In genomic region chr19:7257148-7258041, GRCh38 we compare ENCODE assay signal across 13 cellular contexts. TPM values are rescaled to one million over a fixed set of nuclear protein-coding genes. Genes with fewer than 3 reads are reported as not detected.
DNase-seq lines count a peak whose midpoint lies in the region; ATAC-seq and TF ChIP-seq lines count a peak whose summit lies in the region.
"Had no signal": no experiment of that assay in that cellular context is flagged by ENCODE, and none has a peak within 500 bp of the region (broad histone marks: within the 10 kb centered on the region; RNA-seq: fewer than 3 reads in every experiment).

No MANE protein-coding gene starts in this region.

- H3K9me3 ChIP-seq in left ventricle myocardium inferior (replicated peaks) (no peaks in the 10 kb centered on the region), T-helper 17 cell (ENCODE audit: control insufficient read depth, low read length, poor library complexity, severe bottlenecking) (no peaks in the 10 kb centered on the region)

- no peaks in the 10 kb centered on the region for H3K36me3 ChIP-seq in left ventricle myocardium inferior

- DNase-seq in H4 (ENCODE audit: low spot score) (peak; percentile 83), SW480 (ENCODE audit: low spot score) (peak; percentile 39), left ventricle myocardium inferior (no peak), renal cortical epithelial cell (ENCODE audit: low read depth) (peak; percentile 28), NCI-H2227 (lab: John Stamatoyannopoulos, UW; ENCODE audit: unreplicated experiment) (no peak), C1 segment of cervical spinal cord (lab: John Stamatoyannopoulos, UW) (no peak), DMS79 (lab: John Stamatoyannopoulos, UW) (no peak), T-helper 17 cell (no peak)
- DNase-seq: activated CD4-positive, alpha-beta T cell treated with anti-CD3 and anti-CD28 coated beads, Interleukin-2, amount 10 ng/mL, durations not matched to agents 24 days and 14 days; activated naive CD4-positive, alpha-beta T cell treated with anti-CD3 and anti-CD28 coated beads for 36 hours had no signal

- no peaks in the 10 kb centered on the region for H3K27me3 Mint-ChIP-seq in T-helper 17 cell
- H3K27me3 Mint-ChIP-seq: activated CD4-positive, alpha-beta T cell treated with anti-CD3 and anti-CD28 coated beads, Interleukin-2, amount 10 ng/mL, durations not matched to agents 24 days and 14 days had no signal

- no peaks in the 10 kb centered on the region for H3K36me3 Mint-ChIP-seq in T-helper 17 cell (ENCODE audit: low read depth)

- H3K4me3 ChIP-seq in left ventricle myocardium inferior, result no peak overlapping the region
- H3K4me3 ChIP-seq: GM23338, skin epidermis had no signal

- ATAC-seq in T-helper 17 cell, result no peak
- ATAC-seq: GM23338 had no signal

- H3K4me1 Mint-ChIP-seq in T-helper 17 cell, result no peaks in the 10 kb centered on the region
- H3K4me1 Mint-ChIP-seq: activated CD4-positive, alpha-beta T cell treated with anti-CD3 and anti-CD28 coated beads, Interleukin-2, amount 10 ng/mL, durations not matched to agents 24 days and 14 days had no signal

- peak overlapping the region; percentile 24 for H3K27ac ChIP-seq in left ventricle myocardium inferior (replicated peaks)
- H3K27ac ChIP-seq: skin epidermis had no signal

- intact Hi-C loops in left ventricle myocardium inferior (cut with micrococcal nuclease), result no loop called here

- no peak for TF ChIP-seq CTCF in left ventricle myocardium inferior (IDR thresholded peaks at IDR 0.05; ENCODE audit: borderline replicate concordance)

- H3K4me1 ChIP-seq in left ventricle myocardium inferior, result peaks cover 69% of the 10 kb centered on the region

- H3K27me3 ChIP-seq in left ventricle myocardium inferior (ENCODE audit: low read depth), result no peaks in the 10 kb centered on the region

- H3K27ac Mint-ChIP-seq in T-helper 17 cell, result no peak overlapping the region
- H3K27ac Mint-ChIP-seq: activated CD4-positive, alpha-beta T cell treated with anti-CD3 and anti-CD28 coated beads, Interleukin-2, amount 10 ng/mL, durations not matched to agents 24 days and 14 days; activated naive CD4-positive, alpha-beta T cell treated with anti-CD3 and anti-CD28 coated beads for 36 hours; GM23338; memory B cell had no signal

- H3K4me3 Mint-ChIP-seq in T-helper 17 cell, result no peak overlapping the region
- H3K4me3 Mint-ChIP-seq: activated CD4-positive, alpha-beta T cell treated with anti-CD3 and anti-CD28 coated beads, Interleukin-2, amount 10 ng/mL, durations not matched to agents 24 days and 14 days; activated naive CD4-positive, alpha-beta T cell treated with anti-CD3 and anti-CD28 coated beads for 36 hours; GM23338; memory B cell had no signal

RNA-seq across cellular contexts. Expression of gene INSR, which starts 36.8 kb away (rescaled TPM):
- 3.3 and 3.8 TPM in 2 replicates for total RNA-seq in H4 (2014; rRNA removed; shearing (Covaris generic))
- total RNA-seq in left ventricle myocardium inferior (85.3 TPM), renal cortical epithelial cell (3.8 and 19.8 TPM in 2 replicates), T-helper 17 cell (1 to 10 TPM in 1 of 2 donors, under 1 TPM in 1; 0.76 to 3.5 TPM)

Comparison
In these comparisons a context has a peak if more than half of its experiments do, and no peak if none do; other contexts are left out.
1. DNase-seq: peak in H4 (single experiment), SW480 (single experiment) and renal cortical epithelial cell (single experiment); none in left ventricle myocardium inferior (single experiment), NCI-H2227 (single experiment), C1 segment of cervical spinal cord (0 of 14), DMS79 (single experiment) and T-helper 17 cell (0 of 3).